ENCODE assay signal across 12 cellular contexts in genomic region chr3:133472242-133472641, GRCh38.
DNase-seq lines count a peak whose midpoint lies in the region; ATAC-seq and TF ChIP-seq lines count a peak whose summit lies in the region.
"Had no signal": no experiment of that assay in that cellular context is flagged by ENCODE, and none has a peak within 500 bp of the region (broad histone marks: within the 10 kb centered on the region; RNA-seq: fewer than 3 reads in every experiment).

No MANE protein-coding gene starts in this region.

- H3K4me1 ChIP-seq in HUES6 (ENCODE audit: control insufficient read depth, insufficient read depth, low read length): peaks cover 28% of the 10 kb centered on the region
- H3K4me1 ChIP-seq in thoracic aorta (ENCODE audit: control insufficient read depth in 1 of 2, low read depth in 2 of 2): peaks cover 12 to 26% of the 10 kb centered on the region in 2 donors

- intact Hi-C loops in left ventricle myocardium superior (cut with micrococcal nuclease): no loop called here

- no peak overlapping the region for H3K9ac ChIP-seq in HUES6 (ENCODE audit: low read length)

- H3K27me3 ChIP-seq in HUES6 (ENCODE audit: control insufficient read depth, insufficient read depth, low read length) (peaks cover 13% of the 10 kb centered on the region; the same call in 1 of the 2 replicates), thoracic aorta (replicated peaks; ENCODE audit: insufficient read depth) (no peaks in the 10 kb centered on the region)
- H3K27me3 ChIP-seq: brain microvascular endothelial cell had no signal

- no peak for TF ChIP-seq CTCF in RWPE1 (conservative IDR thresholded peaks at IDR 0.05; ENCODE audit: low read depth)
- no peak for TF ChIP-seq CTCF in thoracic aorta (IDR thresholded peaks at IDR 0.05)

- DNase-seq in RWPE1 (ENCODE audit: low spot score): peak; percentile 28
- peak; percentile 65 for DNase-seq in left ventricle myocardium superior
- DNase-seq in thoracic aorta (ENCODE audit: low spot score): no peak
- no peak for DNase-seq in GM19238 (ENCODE audit: insufficient read length, low spot score)
- no peak for DNase-seq in midbrain (lab: John Stamatoyannopoulos, UW)
- DNase-seq: brain microvascular endothelial cell; Calu3; NCI-H446 treated with DMSO at 0.1 percent for 48 hours; stimulated activated CD4-positive, alpha-beta T cell treated with anti-CD3 and anti-CD28 coated beads, Interleukin-4, amount 100 ng/mL, for 4 hours had no signal

- POLR2A ChIA-PET in RWPE1 (lab: Yijun Ruan, JAX; ENCODE audit: low non-redundant PET): no interaction called here

- no peaks in the 10 kb centered on the region for H3K36me3 ChIP-seq in HUES6 (ENCODE audit: control insufficient read depth, insufficient read depth, low read length)
- H3K36me3 ChIP-seq in thoracic aorta: no peaks in the 10 kb centered on the region
- H3K36me3 ChIP-seq: brain microvascular endothelial cell had no signal

- ATAC-seq in left ventricle myocardium superior: peak; percentile 28
- no peak for ATAC-seq in thoracic aorta (ENCODE audit: insufficient number of reproducible peaks, low FRiP score, low read depth)
- ATAC-seq in HG03139 (IDR thresholded peaks at IDR 0.05; ENCODE audit: unreplicated experiment): no peak
- ATAC-seq: activated CD4-positive, CD25-positive, alpha-beta regulatory T cell treated with anti-CD3 and anti-CD28 coated beads, Interleukin-2, amount 50 U/mL, for 24 hours had no signal

- H3K4me3 ChIP-seq in HUES6 (ENCODE audit: low read depth, low read length) (peak overlapping the region; percentile 39), thoracic aorta (peak overlapping the region; percentile 10)

- CTCF ChIA-PET in RWPE1 (lab: Yijun Ruan, JAX): no interaction called here

- H3K27ac ChIP-seq in HUES6 (ENCODE audit: low read depth, low read length) (no peak overlapping the region), RWPE1 (no peak overlapping the region), thoracic aorta (no peak overlapping the region)
- H3K27ac ChIP-seq: brain microvascular endothelial cell had no signal

- no peaks in the 10 kb centered on the region for H3K9me3 ChIP-seq in HUES6 (ENCODE audit: control insufficient read depth, insufficient read depth, low read depth, low read length)
- H3K9me3 ChIP-seq in thoracic aorta: no peaks in the 10 kb centered on the region

Comparison
In these comparisons a context has a peak if more than half of its experiments do, and no peak if none do; other contexts are left out.
1. DNase-seq: peak in RWPE1 (single experiment) and left ventricle myocardium superior (single experiment); none in thoracic aorta (single experiment), GM19238 (single experiment) and midbrain (single experiment).